27 cellular contexts compared by ENCODE assay signal in genomic region chr21:41321908-41322495, GRCh38. TPM values are rescaled to one million over a fixed set of nuclear protein-coding genes. Genes with fewer than 3 reads are reported as not detected.
DNase-seq lines count a peak whose midpoint lies in the region; ATAC-seq and TF ChIP-seq lines count a peak whose summit lies in the region.
"Had no signal": no experiment of that assay in that cellular context is flagged by ENCODE, and none has a peak within 500 bp of the region (broad histone marks: within the 10 kb centered on the region; RNA-seq: fewer than 3 reads in every experiment).

No MANE protein-coding gene starts in this region.

- H3K36me3 ChIP-seq in BLaER1 (no peaks in the 10 kb centered on the region), OCI-LY1 (ENCODE audit: insufficient read depth, low read length) (no peaks in the 10 kb centered on the region), iPS-15b (ENCODE audit: control insufficient read depth, insufficient read depth, low read length) (no peaks in the 10 kb centered on the region)
- H3K36me3 ChIP-seq: HAP-1, SJCRH30 had no signal

- peaks cover 3% of the 10 kb centered on the region; the same call in 1 of the 2 replicates for H3K9me3 ChIP-seq in BLaER1
- H3K9me3 ChIP-seq in OCI-LY1 (ENCODE audit: low read length): no peaks in the 10 kb centered on the region
- no peaks in the 10 kb centered on the region for H3K9me3 ChIP-seq in iPS-15b (ENCODE audit: control insufficient read depth, insufficient read depth, low read length)
- H3K9me3 ChIP-seq: SJCRH30 had no signal

- no peak for TF ChIP-seq CTCF in OCI-LY1 (IDR thresholded peaks at IDR 0.05; ENCODE audit: low read length)

- H4K20me1 ChIP-seq in BLaER1: no peaks in the 10 kb centered on the region
- H4K20me1 ChIP-seq in OCI-LY1 (ENCODE audit: insufficient read depth, low read length): no peaks in the 10 kb centered on the region

- ATAC-seq in HG02571 (IDR thresholded peaks at IDR 0.05; ENCODE audit: unreplicated experiment): no peak
- ATAC-seq in Right ventricle myocardium superior (ENCODE audit: poor library complexity): no peak
- ATAC-seq: left colon had no signal

- H3F3A ChIP-seq in OCI-LY1 (ENCODE audit: insufficient read depth, low read length): no peaks in the 10 kb centered on the region

- no peaks in the 10 kb centered on the region for H3K9me2 ChIP-seq in OCI-LY1 (ENCODE audit: low read depth, low read length)

- H3K27ac ChIP-seq in BLaER1 (peak overlapping the region; percentile 82), OCI-LY1 (ENCODE audit: low read depth, low read length, poor library complexity, severe bottlenecking) (peak overlapping the region; percentile 100)
- H3K27ac ChIP-seq: SJCRH30 had no signal

- H3K4me1 ChIP-seq in BLaER1 (peaks cover 54% of the 10 kb centered on the region), OCI-LY1 (ENCODE audit: insufficient read depth, low read length, severe bottlenecking) (peaks cover 69% of the 10 kb centered on the region), iPS-15b (ENCODE audit: control insufficient read depth, insufficient read depth, low read length) (no peaks in the 10 kb centered on the region)
- H3K4me1 ChIP-seq: HAP-1, SJCRH30 had no signal

- H3K4me3 ChIP-seq in BLaER1 (no peak overlapping the region), OCI-LY1 (ENCODE audit: low read depth, low read length, poor library complexity, severe bottlenecking) (no peak overlapping the region), iPS-15b (ENCODE audit: low read depth, low read length) (no peak overlapping the region)
- H3K4me3 ChIP-seq: HAP-1, SJCRH30 had no signal

- intact Hi-C loops in Right ventricle myocardium superior (cut with DNase I): no loop called here

- H3K27me3 ChIP-seq in BLaER1 (peaks cover 16% of the 10 kb centered on the region), OCI-LY1 (ENCODE audit: insufficient read depth, low read length) (no peaks in the 10 kb centered on the region), iPS-15b (ENCODE audit: control insufficient read depth, insufficient read depth, low read length) (peaks cover 6% of the 10 kb centered on the region)

- peak overlapping the region; percentile 73 for H3K4me2 ChIP-seq in BLaER1
- peak overlapping the region; percentile 49 for H3K4me2 ChIP-seq in OCI-LY1 (ENCODE audit: low read length)

- H2AFZ ChIP-seq in OCI-LY1 (ENCODE audit: low read length): no peak overlapping the region

- DNase-seq in HT-29 (ENCODE audit: low spot score) (peak; percentile 12), GF-D8 (lab: John Stamatoyannopoulos, UW) (no peak), Right ventricle myocardium superior (no peak)
- no peak for DNase-seq in stimulated activated CD4-positive, alpha-beta T cell treated with anti-CD3 and anti-CD28 coated beads, Interleukin-2, amount 100 ng/mL, for 24 hours
- DNase-seq: activated CD8-positive, alpha-beta memory T cell treated with anti-CD3 and anti-CD28 coated beads for 24 hours; activated T-cell treated with anti-CD3 and anti-CD28 coated beads for 4 hours; anterior cingulate cortex; CD4-positive, alpha-beta memory T cell; effector memory CD4-positive, alpha-beta T cell; EL; left colon; NCI-H2029; NCI-H2227 treated with DMSO at 0.1 percent for 48 hours; NCI-H748 treated with DMSO at 0.1 percent for 48 hours; SJCRH30; stimulated activated naive CD4-positive, alpha-beta T cell treated with Interleukin-2 at 50 U/mL for 16 hours had no signal

- no peaks in the 10 kb centered on the region for H3K79me2 ChIP-seq in OCI-LY1 (ENCODE audit: insufficient read depth, low read length)

- H3K9ac ChIP-seq in BLaER1 (peak overlapping the region; percentile 23), OCI-LY1 (ENCODE audit: low read length) (peak overlapping the region; percentile 65), iPS-15b (ENCODE audit: low read depth, low read length) (peak overlapping the region; percentile 12)

RNA-seq across cellular contexts. Expression of gene FAM3B, which starts 5.4 kb away (rescaled TPM):
- not detected in 2 replicates for total RNA-seq in HT-29 (2014; rRNA removed; shearing (Covaris generic))
- not detected for total RNA-seq in Right ventricle myocardium superior
- total RNA-seq: activated CD4-positive, alpha-beta T cell treated with anti-CD3 and anti-CD28 coated beads, Interleukin-2, amount 10 ng/mL, durations not matched to agents 24 days and 14 days; activated naive CD8-positive, alpha-beta T cell treated with anti-CD3 and anti-CD28 coated beads for 36 hours; CD4-positive, alpha-beta memory T cell; glomerular endothelial cell; renal cortical epithelial cell; SJCRH30; skeletal muscle tissue; temporal lobe had no signal

RNA-seq across cellular contexts. Expression of gene MX2, which starts 39.8 kb away (rescaled TPM):
- 1.9 and 3.4 TPM in 2 replicates for total RNA-seq in HT-29 (2014; rRNA removed; shearing (Covaris generic))
- total RNA-seq in Right ventricle myocardium superior: 4.2 TPM
- total RNA-seq: SJCRH30 had no signal

Comparison
In these comparisons a context has a peak if more than half of its experiments do, and no peak if none do; other contexts are left out.
1. H3K9ac ChIP-seq: peak in every context shown above with its lines; median percentile 65 in OCI-LY1; 23 in BLaER1; 12 in iPS-15b.